1 cellular context compared by ENCODE assay signal in the genomic region with DNA sequence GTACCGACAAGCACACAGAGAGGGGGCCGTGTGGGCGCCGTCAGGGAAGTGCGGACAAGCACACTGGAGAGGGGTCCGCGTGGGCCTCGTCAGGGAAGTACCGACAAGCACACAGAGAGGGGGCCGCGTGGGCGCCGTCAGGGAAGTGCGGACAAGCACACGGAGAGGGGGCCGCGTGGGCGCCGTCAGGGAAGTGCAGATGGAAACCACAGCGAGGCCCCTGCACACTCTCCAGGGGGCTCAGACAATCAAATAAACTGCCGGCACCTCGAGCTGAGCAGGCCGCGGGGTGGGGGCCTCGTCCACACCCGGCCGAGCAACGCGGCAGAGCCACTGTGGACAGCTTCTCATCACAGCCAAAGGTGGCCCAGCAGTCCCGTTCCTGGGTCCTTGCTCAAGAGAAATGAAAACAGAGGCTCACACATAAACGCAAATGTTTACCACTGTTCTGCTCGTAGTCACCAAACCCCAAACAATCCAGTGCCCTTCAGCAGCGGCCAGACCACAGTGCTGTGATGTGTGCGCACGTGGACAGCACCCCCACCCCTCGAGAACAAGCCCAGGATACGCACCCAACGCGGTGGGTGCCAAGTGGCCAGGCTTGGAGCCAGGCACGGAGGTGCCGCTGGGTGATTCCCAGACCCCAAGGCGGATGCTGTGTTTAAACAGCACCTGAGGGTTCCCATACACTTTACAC.
TF ChIP-seq lines count a peak whose summit lies in the region.

No MANE protein-coding gene starts in this region.

TF ChIP-seq in K562, 482 proteins besides CTCF, POLR2A, EP300 and RAD21:
- TF ChIP-seq, protein P1, sequence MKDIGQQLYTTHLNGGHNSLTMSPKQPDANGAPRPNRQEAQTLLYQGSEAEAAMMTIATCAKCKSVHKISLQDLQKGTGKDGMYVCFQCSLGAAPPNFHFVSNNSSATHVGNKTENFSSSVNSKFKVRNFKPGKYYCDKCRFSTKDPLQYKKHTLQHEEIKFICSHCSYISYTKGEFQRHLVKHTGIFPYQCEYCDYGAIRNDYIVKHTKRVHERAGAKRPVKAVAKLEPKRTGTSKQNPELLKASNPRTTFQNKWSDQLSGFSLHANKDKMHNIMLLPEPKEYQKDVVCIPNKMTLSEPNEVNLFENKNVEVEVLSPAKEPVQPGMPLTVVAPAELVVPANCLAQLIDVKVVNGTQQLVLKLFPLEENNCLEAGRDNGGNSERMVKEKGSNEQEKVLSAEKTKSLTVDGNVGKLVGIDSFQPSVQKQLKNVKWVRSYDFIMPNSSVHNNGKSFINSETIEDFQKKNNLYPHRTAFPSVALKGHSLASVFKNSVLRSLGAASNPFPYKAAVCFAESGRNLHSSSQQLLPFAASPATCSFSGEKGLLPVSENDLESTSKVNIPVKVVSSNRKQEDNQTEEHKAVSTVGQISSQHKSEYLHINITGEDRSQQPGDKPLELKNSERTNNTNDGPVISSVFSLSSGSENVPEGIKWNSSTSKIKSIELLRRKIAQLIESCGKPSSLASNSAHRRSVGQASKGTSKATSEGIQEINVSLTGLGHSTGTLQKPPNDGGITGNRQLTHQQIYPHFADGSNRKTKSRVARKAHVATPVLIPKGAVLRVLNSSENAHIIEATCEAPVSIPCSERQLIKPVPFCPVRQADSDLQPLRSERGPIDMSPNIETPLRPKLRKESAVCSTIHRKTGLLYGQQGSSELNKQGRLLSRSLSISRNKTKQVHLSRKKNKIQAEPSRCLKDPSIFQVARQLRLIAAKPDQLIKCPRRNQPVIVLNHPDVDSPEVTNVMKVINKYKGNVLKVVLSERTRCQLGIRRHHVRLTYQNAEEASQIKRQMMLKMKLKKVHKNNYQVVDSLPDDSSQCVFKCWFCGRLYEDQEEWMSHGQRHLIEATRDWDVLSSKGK (CRISPR knock-in tag; IDR thresholded peaks at IDR 0.05): no peak
- peak; percentile 44; the same call in 1 of the 2 replicates for TF ChIP-seq POLR2G (IDR thresholded peaks at IDR 0.05; ENCODE audit: low read depth, low read length)
